Comparison of ENCODE assay signal across 28 cellular contexts in the genomic region with DNA sequence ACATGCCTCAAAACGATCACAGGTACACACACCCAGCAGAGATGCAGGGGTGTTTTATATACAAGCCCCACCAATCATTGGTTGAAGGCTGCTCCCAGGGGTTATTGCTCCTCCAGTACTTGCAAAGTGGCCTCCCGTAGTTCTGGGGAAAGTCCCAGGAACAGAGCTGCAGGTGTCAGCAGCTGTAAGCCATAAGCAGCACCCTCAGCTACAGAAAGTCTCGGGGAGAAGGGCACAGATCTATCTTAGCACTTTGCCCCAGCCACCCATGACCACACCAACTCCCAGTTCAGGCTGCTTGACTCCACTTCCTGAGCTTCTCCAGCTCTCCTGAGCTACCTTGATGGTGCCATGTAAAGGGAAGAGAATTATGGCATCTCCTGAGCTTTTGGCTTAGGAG.
DNase-seq lines count a peak whose midpoint lies in the region; ATAC-seq, FAIRE-seq and TF ChIP-seq lines count a peak whose summit lies in the region.
"Had no signal": no experiment of that assay in that cellular context is flagged by ENCODE, and none has a peak within 500 bp of the region (broad histone marks: within the 10 kb centered on the region; RNA-seq: fewer than 3 reads in every experiment).

No MANE protein-coding gene starts in this region.

- H3K9me3 ChIP-seq in HepG2 (ENCODE audit: low read length): no peaks in the 10 kb centered on the region
- no peaks in the 10 kb centered on the region for H3K9me3 ChIP-seq in CD8-positive, alpha-beta T cell (ENCODE audit: low read length)
- H3K9me3 ChIP-seq: testis had no signal

- intact Hi-C loops in HepG2 (cut with micrococcal nuclease; ENCODE audit: unreplicated experiment): no loop called here
- intact Hi-C loops in CD8-positive, alpha-beta T cell (cut with DNase I, micrococcal nuclease): no loop called here

- H3K36me3 Mint-ChIP-seq in CD8-positive, alpha-beta T cell: no peaks in the 10 kb centered on the region
- H3K36me3 Mint-ChIP-seq: activated naive CD8-positive, alpha-beta T cell treated with anti-CD3 and anti-CD28 coated beads, Interleukin-2, amount 10 ng/mL, durations not matched to agents 7 days and 5 days; stimulated activated naive B cell treated with anti-CD40 and anti-IgM and Interleukin-4, amounts not matched to agents 10 μg/mL and 1 μg/mL and 100 μg/mL, for 72 hours had no signal

- in situ Hi-C loops in HepG2 (cut with HindIII; ENCODE audit: extremely low pct_ligation_motif_present, low pct_unique_long_range_greater_than_20kb): no loop called here

- POLR2A ChIA-PET in HepG2 (lab: Yijun Ruan, JAX): no interaction called here
- POLR2A ChIA-PET in CD8-positive, alpha-beta T cell (lab: Charles Lee): no interaction called here

- no peak overlapping the region for H3K9ac ChIP-seq in HepG2 (ENCODE audit: insufficient read depth, low read depth, low read length)

- no peak overlapping the region for H3K4me3 ChIP-seq in HepG2 (replicated peaks in 1 of 3; ENCODE audit: insufficient read depth in 1 of 3, low read depth in 2 of 3, low read length in 3 of 3)
- H3K4me3 ChIP-seq in CD8-positive, alpha-beta T cell (ENCODE audit: low read depth, low read length): no peak overlapping the region
- H3K4me3 ChIP-seq: skin epidermis, testis had no signal

- no peak overlapping the region for H3K27ac ChIP-seq in HepG2 (ENCODE audit: extremely low read length, insufficient read depth, low read length)
- H3K27ac ChIP-seq in CD8-positive, alpha-beta T cell (ENCODE audit: low read depth, low read length): no peak overlapping the region
- H3K27ac ChIP-seq: C4-2B, skin epidermis, testis had no signal

- no peaks in the 10 kb centered on the region for H4K20me1 ChIP-seq in HepG2 (ENCODE audit: insufficient read depth, low read length)

- no peaks in the 10 kb centered on the region for H3K79me2 ChIP-seq in HepG2 (ENCODE audit: insufficient read depth, low read length)

- no peak for TF ChIP-seq RAD21 in HepG2 (CRISPR knock-in tag; IDR thresholded peaks at IDR 0.05)

- TF ChIP-seq POLR2A in GM12891 (IDR thresholded peaks at IDR 0.05; ENCODE audit: low read depth, low read length) (no peak), GM19099 (IDR thresholded peaks at IDR 0.05; ENCODE audit: extremely low read depth, insufficient read length, low read depth) (peak; percentile 27), HepG2 (IDR thresholded peaks at IDR 0.05; ENCODE audit: insufficient read depth in 1 of 2, low read depth in 2 of 2, low read length in 2 of 2) (no peak)

- no TSS peak for BruUV-seq in HepG2 (replicated peaks; lab: Mats Ljungman, UMichigan)

- peak; percentile 60 for FAIRE-seq in GM12891 (lab: Jason Lieb, UNC)
- FAIRE-seq in HepG2 (lab: Jason Lieb, UNC): no peak
- FAIRE-seq: D721Med, islet of Langerhans had no signal

- no peak for TF ChIP-seq CTCF in HepG2 (CRISPR knock-in tag; IDR thresholded peaks at IDR 0.05)
- no peak for TF ChIP-seq CTCF in CD8-positive, alpha-beta T cell (IDR thresholded peaks at IDR 0.05)

- no peak overlapping the region for H3K27ac Mint-ChIP-seq in CD8-positive, alpha-beta T cell
- H3K27ac Mint-ChIP-seq: activated naive CD8-positive, alpha-beta T cell treated with anti-CD3 and anti-CD28 coated beads, Interleukin-2, amount 10 ng/mL, durations not matched to agents 7 days and 5 days; activated T-helper 17 cell treated with anti-CD3 and anti-CD28 coated beads, Interleukin-2, amount 50 U/mL, for 72 hours; stimulated activated naive B cell treated with anti-CD40 and anti-IgM and Interleukin-4, amounts not matched to agents 10 μg/mL and 1 μg/mL and 100 μg/mL, for 72 hours had no signal

- no peaks in the 10 kb centered on the region for H3K36me3 ChIP-seq in HepG2 (replicated peaks in 1 of 2; ENCODE audit: control insufficient read depth in 1 of 2, insufficient read depth in 2 of 2, low read length in 2 of 2)
- no peaks in the 10 kb centered on the region for H3K36me3 ChIP-seq in CD8-positive, alpha-beta T cell (ENCODE audit: insufficient read depth, low read length)

- no peaks in the 10 kb centered on the region for H3K9me3 Mint-ChIP-seq in CD8-positive, alpha-beta T cell
- H3K9me3 Mint-ChIP-seq: activated T-helper 17 cell treated with anti-CD3 and anti-CD28 coated beads, Interleukin-2, amount 50 U/mL, for 72 hours had no signal

- ATAC-seq in GM21529 (IDR thresholded peaks at IDR 0.05; ENCODE audit: unreplicated experiment) (peak; percentile 45), HG03045 (IDR thresholded peaks at IDR 0.05; ENCODE audit: unreplicated experiment) (peak; percentile 58), HepG2 (no peak)
- ATAC-seq in CD8-positive, alpha-beta T cell: no peak
- ATAC-seq: activated T-helper 17 cell treated with anti-CD3 and anti-CD28 coated beads, Interleukin-2, amount 50 U/mL, for 72 hours; PC-3; stimulated activated naive B cell treated with anti-CD40 and anti-IgM and Interleukin-4, amounts not matched to agents 10 μg/mL and 1 μg/mL and 100 μg/mL, for 72 hours had no signal

- CTCF ChIA-PET in HepG2 (lab: Yijun Ruan, JAX; ENCODE audit: low intra/inter-chr PET ratio, low total read pairs): no interaction called here
- CTCF ChIA-PET in CD8-positive, alpha-beta T cell (lab: Charles Lee): interaction anchor here (0.9 to 1.0 kb wide), 2 partner anchors 9 to 11 kb away, joined by 3 read pairs; no protein-coding TSS in a partner anchor

- H2AFZ ChIP-seq in HepG2 (ENCODE audit: low read length): no peak overlapping the region

- no peaks in the 10 kb centered on the region for H3K4me1 Mint-ChIP-seq in CD8-positive, alpha-beta T cell (ENCODE audit: low read depth)
- H3K4me1 Mint-ChIP-seq: activated naive CD8-positive, alpha-beta T cell treated with anti-CD3 and anti-CD28 coated beads, Interleukin-2, amount 10 ng/mL, durations not matched to agents 7 days and 5 days; activated T-helper 17 cell treated with anti-CD3 and anti-CD28 coated beads, Interleukin-2, amount 50 U/mL, for 72 hours had no signal

- H3K27me3 Mint-ChIP-seq in CD8-positive, alpha-beta T cell (ENCODE audit: low read depth): peaks cover 39% of the 10 kb centered on the region

- no peak overlapping the region for H3K4me2 ChIP-seq in HepG2 (ENCODE audit: low read depth, low read length)

- H3K4me1 ChIP-seq in HepG2 (ENCODE audit: insufficient read depth, low read length): no peaks in the 10 kb centered on the region
- H3K4me1 ChIP-seq in CD8-positive, alpha-beta T cell (ENCODE audit: insufficient read depth, low read length): no peaks in the 10 kb centered on the region
- H3K4me1 ChIP-seq: testis had no signal

- WGBS in HepG2 (ENCODE audit: low lambda C conversion rate): 0% methylated on average over 1 of the region's 3 CpGs

- H3K27me3 ChIP-seq in HepG2 (ENCODE audit: control insufficient read depth in 1 of 2, insufficient read depth in 2 of 2, low read length in 2 of 2): no peaks in the 10 kb centered on the region; a peak in 1 of 5 replicates
- peaks cover 3% of the 10 kb centered on the region for H3K27me3 ChIP-seq in CD8-positive, alpha-beta T cell (ENCODE audit: insufficient read depth, low read length)
- H3K27me3 ChIP-seq: testis had no signal

- no peak overlapping the region for H3K4me3 Mint-ChIP-seq in CD8-positive, alpha-beta T cell
- H3K4me3 Mint-ChIP-seq: activated naive CD8-positive, alpha-beta T cell treated with anti-CD3 and anti-CD28 coated beads, Interleukin-2, amount 10 ng/mL, durations not matched to agents 7 days and 5 days; activated T-helper 17 cell treated with anti-CD3 and anti-CD28 coated beads, Interleukin-2, amount 50 U/mL, for 72 hours; stimulated activated naive B cell treated with anti-CD40 and anti-IgM and Interleukin-4, amounts not matched to agents 10 μg/mL and 1 μg/mL and 100 μg/mL, for 72 hours had no signal

- TF ChIP-seq EP300 in HepG2 (IDR thresholded peaks at IDR 0.05; ENCODE audit: low read depth in 2 of 2, low read length in 2 of 2) (no peak), HepG2 (CRISPR knock-in tag; IDR thresholded peaks at IDR 0.05; ENCODE audit: borderline replicate concordance) (no peak)

- no peak for DNase-seq in GM12891 (ENCODE audit: insufficient read length, low spot score)
- no peak for DNase-seq in HepG2 (ENCODE audit: low spot score)
- DNase-seq in DMS 273 (lab: John Stamatoyannopoulos, UW; ENCODE audit: unreplicated experiment): no peak
- DNase-seq in CD8-positive, alpha-beta T cell: no peak
- DNase-seq in NCI-H510A treated with DMSO at 0.1 percent for 48 hours (lab: John Stamatoyannopoulos, UW): no peak
- DNase-seq: activated CD4-positive, alpha-beta T cell treated with anti-CD3 and anti-CD28 coated beads for 4 hours; activated naive CD8-positive, alpha-beta T cell treated with anti-CD3 and anti-CD28 coated beads, Interleukin-2, amount 10 ng/mL, durations not matched to agents 7 days and 5 days; effector CD4-positive, alpha-beta T cell; foreskin melanocyte; GOT3; hypothalamus; MM.1S; NCI-H1436; NCI-H69; nucleus accumbens; PC-3; stimulated activated CD4-positive, alpha-beta T cell treated with anti-CD3 and anti-CD28 coated beads, Interleukin-2, amount 100 ng/mL, for 24 hours; stimulated activated naive B cell treated with anti-CD40 and anti-IgM and Interleukin-4, amounts not matched to agents 10 μg/mL and 1 μg/mL and 100 μg/mL, for 72 hours; T-helper 1 cell; testis had no signal

TF ChIP-seq in GM12891, 5 proteins besides CTCF, POLR2A, EP300 and RAD21:
- TF ChIP-seq PAX5 (IDR thresholded peaks at IDR 0.05; ENCODE audit: insufficient read depth, low read length, severe bottlenecking): no peak
- TF ChIP-seq SPI1 (IDR thresholded peaks at IDR 0.05; ENCODE audit: low read depth, low read length): no peak
- no peak for TF ChIP-seq POU2F2 (IDR thresholded peaks at IDR 0.05; ENCODE audit: low read depth, low read length)
- no peak for TF ChIP-seq TAF1 (IDR thresholded peaks at IDR 0.05; ENCODE audit: low read depth, low read length)
- TF ChIP-seq POLR2AphosphoS5 (IDR thresholded peaks at IDR 0.05; ENCODE audit: low read depth, low read length): no peak
TF ChIP-seq in GM12891: peak in this region for 0.

TF ChIP-seq in HepG2, 621 proteins besides CTCF, POLR2A, EP300 and RAD21:
- TF ChIP-seq ZNF562 (CRISPR knock-in tag; IDR thresholded peaks at IDR 0.05; ENCODE audit: borderline replicate concordance): no peak
- TF ChIP-seq ZNF558 (CRISPR knock-in tag; IDR thresholded peaks at IDR 0.05; ENCODE audit: borderline replicate concordance): no peak
- no peak for TF ChIP-seq NFE2L2 (IDR thresholded peaks at IDR 0.05; ENCODE audit: low read length)
TF ChIP-seq in HepG2: peak in this region for 0.

Comparison
In these comparisons a context has a peak if more than half of its experiments do, and no peak if none do; other contexts are left out.
1. ATAC-seq: peak in GM21529 (single experiment) and HG03045 (single experiment); none in HepG2 (single experiment) and CD8-positive, alpha-beta T cell (single experiment).